Comparison of ENCODE assay signal across 8 cellular contexts in genomic region chr6:125363360-125364121, GRCh38.
DNase-seq lines count a peak whose midpoint lies in the region; ATAC-seq, FAIRE-seq and TF ChIP-seq lines count a peak whose summit lies in the region.

No MANE protein-coding gene starts in this region.

- FAIRE-seq in RCC 7860 (lab: Jason Lieb, UNC), result no peak

- peak; percentile 76 for ATAC-seq in SK-N-SH treated with all-trans-retinoic acid at 6 μM for 48 hours
- no peak for ATAC-seq in GM18520 (IDR thresholded peaks at IDR 0.05; ENCODE audit: unreplicated experiment)
- no peak for ATAC-seq in HG03196 (IDR thresholded peaks at IDR 0.05; ENCODE audit: unreplicated experiment)

- H3K27ac ChIP-seq in parathyroid adenoma, result no peak overlapping the region

- no peaks in the 10 kb centered on the region for H3K79me2 ChIP-seq in parathyroid adenoma

- no peak overlapping the region for H3K9ac ChIP-seq in parathyroid adenoma

- no peaks in the 10 kb centered on the region for H3K4me1 ChIP-seq in parathyroid adenoma

- peak overlapping the region; percentile 82 for H2AFZ ChIP-seq in parathyroid adenoma

- no peaks in the 10 kb centered on the region for H3K36me3 ChIP-seq in parathyroid adenoma (ENCODE audit: control insufficient read depth, insufficient read depth, low read length)

- H3K9me3 ChIP-seq in parathyroid adenoma (ENCODE audit: control insufficient read depth, low read length), result no peaks in the 10 kb centered on the region

- peak overlapping the region; percentile 90 for H3K4me2 ChIP-seq in parathyroid adenoma (ENCODE audit: low read length)

- peak overlapping the region; percentile 48 for H3K4me3 ChIP-seq in parathyroid adenoma (ENCODE audit: low read depth, low read length)

- H3K27me3 ChIP-seq in parathyroid adenoma (ENCODE audit: control insufficient read depth, insufficient read depth, low read length), result no peaks in the 10 kb centered on the region

- peak; percentile 5 for DNase-seq in NCI-H2107 treated with DMSO at 0.1 percent for 48 hours (lab: John Stamatoyannopoulos, UW; ENCODE audit: unreplicated experiment)
- no peak for DNase-seq in NCI-H2107 (lab: John Stamatoyannopoulos, UW)
- peak; percentile 78 for DNase-seq in cardiac septum (ENCODE audit: low spot score)
- DNase-seq in RCC 7860 (ENCODE audit: low spot score), result no peak

- intact Hi-C loops in cardiac septum (cut with DNase I), result loop anchor here (1.0 to 5.0 kb wide), 2 partner anchors 81 to 384 kb away; partner anchors contain the start of gene HEY2

- TF ChIP-seq CTCF in parathyroid adenoma (IDR thresholded peaks at IDR 0.05), result no peak

TF ChIP-seq in SK-N-SH treated with all-trans-retinoic acid at 6 μM for 48 hours, 23 proteins besides CTCF, POLR2A, EP300 and RAD21:
- no peak for TF ChIP-seq ISL1 (CRISPR knock-in tag; IDR thresholded peaks at IDR 0.05)
- TF ChIP-seq TCF4 (CRISPR knock-in tag; IDR thresholded peaks at IDR 0.05; ENCODE audit: borderline replicate concordance), result no peak
- TF ChIP-seq ZFP30 (CRISPR knock-in tag; IDR thresholded peaks at IDR 0.05), result no peak
- TF ChIP-seq ZNF565 (CRISPR knock-in tag; conservative IDR thresholded peaks at IDR 0.05; ENCODE audit: low read depth), result no peak
- TF ChIP-seq RARB (CRISPR knock-in tag; IDR thresholded peaks at IDR 0.05), result no peak
- no peak for TF ChIP-seq PATZ1 (CRISPR knock-in tag; IDR thresholded peaks at IDR 0.05; ENCODE audit: borderline replicate concordance)
- no peak for TF ChIP-seq ZNF70 (CRISPR knock-in tag; IDR thresholded peaks at IDR 0.05)
- TF ChIP-seq TOX (CRISPR knock-in tag; IDR thresholded peaks at IDR 0.05; ENCODE audit: borderline replicate concordance), result no peak
- TF ChIP-seq GLIS3 (CRISPR knock-in tag; IDR thresholded peaks at IDR 0.05), result no peak
- no peak for TF ChIP-seq ESRRG (CRISPR knock-in tag; IDR thresholded peaks at IDR 0.05)
- TF ChIP-seq OSR1 (CRISPR knock-in tag; IDR thresholded peaks at IDR 0.05), result no peak
- TF ChIP-seq ARNTL (CRISPR knock-in tag; IDR thresholded peaks at IDR 0.05; ENCODE audit: borderline replicate concordance, low read depth), result no peak
- no peak for TF ChIP-seq CSDC2 (CRISPR knock-in tag; IDR thresholded peaks at IDR 0.05)
- TF ChIP-seq TSHZ2 (CRISPR knock-in tag; IDR thresholded peaks at IDR 0.05), result no peak
- TF ChIP-seq SNAI2 (CRISPR knock-in tag; IDR thresholded peaks at IDR 0.05), result no peak
- TF ChIP-seq ZC3H10 (CRISPR knock-in tag; IDR thresholded peaks at IDR 0.05), result no peak
- no peak for TF ChIP-seq PPARA (CRISPR knock-in tag; IDR thresholded peaks at IDR 0.05; ENCODE audit: borderline replicate concordance)
- no peak for TF ChIP-seq CSRNP3 (CRISPR knock-in tag; IDR thresholded peaks at IDR 0.05)
- TF ChIP-seq CREB5 (CRISPR knock-in tag; IDR thresholded peaks at IDR 0.05; ENCODE audit: low read depth), result no peak
- TF ChIP-seq ZFP3 (CRISPR knock-in tag; IDR thresholded peaks at IDR 0.05), result no peak

Comparison
In these comparisons a context has a peak if more than half of its experiments do, and no peak if none do; other contexts are left out.
1. DNase-seq: peak in NCI-H2107 treated with DMSO at 0.1 percent for 48 hours (single experiment) and cardiac septum (single experiment); none in NCI-H2107 (single experiment) and RCC 7860 (single experiment).